ENCODE assay signal across 25 cellular contexts in the genomic region with DNA sequence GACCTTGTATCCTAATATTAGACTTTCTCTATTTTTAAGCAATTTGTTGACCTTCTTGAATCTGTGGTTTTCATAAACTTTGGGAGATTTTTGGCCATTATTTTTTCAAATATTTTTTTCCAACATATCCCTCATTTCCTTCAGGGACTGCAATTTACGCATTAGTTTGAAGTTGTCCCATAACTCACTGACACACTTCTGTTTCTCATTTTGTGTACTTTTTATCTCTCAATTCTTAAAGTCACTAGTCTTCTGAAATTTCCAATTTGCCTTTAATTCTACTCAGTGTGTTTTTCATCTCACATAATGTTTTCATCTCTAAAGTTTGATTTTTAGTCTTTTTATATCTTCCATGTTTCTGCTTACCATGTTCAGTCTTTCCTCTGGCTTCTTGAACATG.
"Had no signal": no experiment of that assay in that cellular context is flagged by ENCODE, and none has a peak within 500 bp of the region (broad histone marks: within the 10 kb centered on the region; RNA-seq: fewer than 3 reads in every experiment).

No MANE protein-coding gene starts in this region.

- FAIRE-seq: pancreas, small intestine, urothelium cell line had no signal

- H3K4me1 Mint-ChIP-seq: stimulated activated naive B cell treated with anti-CD40 and anti-IgM and Interleukin-4, amounts not matched to agents 10 μg/mL and 1 μg/mL and 100 μg/mL, for 72 hours had no signal

- H3K9me3 ChIP-seq: pancreas, prostate gland, sigmoid colon, stomach, thoracic aorta, tibial artery, upper lobe of right lung had no signal

- H3K27ac ChIP-seq: hepatocyte, left ventricle myocardium inferior, pancreas, prostate gland, sigmoid colon, stomach, thoracic aorta, upper lobe of right lung had no signal

- H3K4me3 ChIP-seq: hepatocyte, left ventricle myocardium inferior, lung, pancreas, prostate gland, sigmoid colon, stomach, thoracic aorta, tibial artery, upper lobe of right lung had no signal

- ATAC-seq: naive thymus-derived CD8-positive, alpha-beta T cell; stimulated activated naive B cell treated with anti-CD40 and anti-IgM and Interleukin-4, amounts not matched to agents 10 μg/mL and 1 μg/mL and 100 μg/mL, for 72 hours; stimulated activated naive CD8-positive, alpha-beta T cell treated with anti-CD3 and anti-CD28 coated beads, Interleukin-15, Interleukin-2, amounts not matched to agents 100 U/mL and 50 U/mL, for 24 hours; upper lobe of right lung had no signal

- H3K4me1 ChIP-seq: prostate gland, sigmoid colon, stomach, upper lobe of right lung had no signal

- H3K4me3 Mint-ChIP-seq: naive thymus-derived CD8-positive, alpha-beta T cell; nephron; neural crest cell; stimulated activated naive B cell treated with anti-CD40 and anti-IgM and Interleukin-4, amounts not matched to agents 10 μg/mL and 1 μg/mL and 100 μg/mL, for 72 hours had no signal

- H3K27ac Mint-ChIP-seq: naive thymus-derived CD8-positive, alpha-beta T cell; stimulated activated naive B cell treated with anti-CD40 and anti-IgM and Interleukin-4, amounts not matched to agents 10 μg/mL and 1 μg/mL and 100 μg/mL, for 72 hours had no signal

- H3K27me3 ChIP-seq: hepatocyte, pancreas, sigmoid colon, stomach, tibial artery, upper lobe of right lung had no signal

- H2AFZ ChIP-seq: hepatocyte had no signal

- H3K36me3 Mint-ChIP-seq: stimulated activated naive B cell treated with anti-CD40 and anti-IgM and Interleukin-4, amounts not matched to agents 10 μg/mL and 1 μg/mL and 100 μg/mL, for 72 hours had no signal

- DNase-seq: left ventricle myocardium inferior; midbrain; naive thymus-derived CD8-positive, alpha-beta T cell; nucleus accumbens; posterior cingulate gyrus; retina; right cardiac atrium; sigmoid colon; small intestine; stimulated activated CD4-positive, alpha-beta T cell treated with anti-CD3 and anti-CD28 coated beads, Interleukin-1b, Interleukin-23, amount 100 ng/mL, for 48 hours; stimulated activated CD4-positive, alpha-beta T cell treated with anti-CD3 and anti-CD28 coated beads, Interleukin-4, amount 100 ng/mL, for 1 hour; stimulated activated naive B cell treated with anti-CD40 and anti-IgM and Interleukin-4, amounts not matched to agents 10 μg/mL and 1 μg/mL and 100 μg/mL, for 72 hours; stimulated activated naive CD8-positive, alpha-beta T cell treated with anti-CD3 and anti-CD28 coated beads, Interleukin-15, Interleukin-2, amounts not matched to agents 100 U/mL and 50 U/mL, for 24 hours; stomach; tibial artery; trophoblast cell; upper lobe of right lung had no signal

- H3K36me3 ChIP-seq: left ventricle myocardium inferior, pancreas, prostate gland, sigmoid colon, stomach, thoracic aorta, tibial artery, upper lobe of right lung had no signal

- H3K79me2 ChIP-seq: hepatocyte had no signal

- H3K4me2 ChIP-seq: hepatocyte had no signal
